Comparison of ENCODE assay signal across 1 cellular context in the genomic region with DNA sequence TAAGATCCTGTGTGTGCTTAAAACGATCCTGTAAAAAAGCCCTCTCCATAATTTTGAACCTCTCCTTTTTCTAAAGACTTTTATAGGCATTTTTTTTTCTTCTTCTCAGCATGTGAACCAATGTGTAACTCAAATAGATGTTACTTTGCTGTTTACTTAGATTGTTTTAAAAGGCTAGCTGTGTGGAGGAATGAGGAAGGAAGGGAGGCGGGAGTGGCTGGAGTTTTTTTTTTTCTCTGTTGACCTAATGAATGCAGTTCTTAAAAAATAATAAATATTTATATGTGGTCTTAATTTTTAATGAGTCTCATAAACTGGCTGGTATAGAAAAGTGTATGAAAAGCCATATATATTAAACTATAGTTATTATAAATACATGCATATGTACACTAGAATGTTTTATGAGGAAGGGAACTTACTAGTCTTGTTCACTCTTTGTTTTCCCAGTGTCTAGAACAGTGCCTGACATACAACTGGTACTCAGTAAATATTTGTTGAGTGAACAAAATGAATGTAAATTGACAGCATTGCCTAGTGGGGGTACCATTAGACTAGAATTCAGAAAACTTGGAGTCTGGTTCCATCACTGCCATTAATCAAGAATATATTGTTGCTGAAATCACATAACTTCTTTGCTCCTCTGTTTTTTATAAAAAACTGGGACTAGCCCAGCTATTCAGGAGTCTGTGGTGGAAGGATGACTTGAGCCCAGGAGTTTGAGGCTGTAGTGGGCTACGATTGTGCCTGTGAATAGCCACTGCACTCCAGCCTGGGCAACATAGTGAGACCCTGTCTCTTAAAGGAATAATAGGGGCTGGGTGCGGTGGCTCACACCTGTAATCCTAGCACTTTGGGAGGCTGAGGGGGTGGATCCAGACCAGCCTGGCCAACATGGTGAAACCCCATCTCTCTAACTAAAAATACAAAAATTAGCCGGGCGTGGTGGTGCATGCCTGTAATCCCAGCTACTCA.
A peak's percentile ranks its signal among the peaks of the same experiment; 100 is the strongest.
TF ChIP-seq lines count a peak whose summit lies in the region.

No MANE protein-coding gene starts in this region.

TF ChIP-seq in WTC11, 78 proteins besides CTCF, POLR2A, EP300 and RAD21:
- TF ChIP-seq PRDM15 (CRISPR knock-in tag; IDR thresholded peaks at IDR 0.05) (no peak), ZNF121 (CRISPR knock-in tag; IDR thresholded peaks at IDR 0.05) (peak; percentile 91)
